Comparison of ENCODE assay signal across 13 cellular contexts in the genomic region with DNA sequence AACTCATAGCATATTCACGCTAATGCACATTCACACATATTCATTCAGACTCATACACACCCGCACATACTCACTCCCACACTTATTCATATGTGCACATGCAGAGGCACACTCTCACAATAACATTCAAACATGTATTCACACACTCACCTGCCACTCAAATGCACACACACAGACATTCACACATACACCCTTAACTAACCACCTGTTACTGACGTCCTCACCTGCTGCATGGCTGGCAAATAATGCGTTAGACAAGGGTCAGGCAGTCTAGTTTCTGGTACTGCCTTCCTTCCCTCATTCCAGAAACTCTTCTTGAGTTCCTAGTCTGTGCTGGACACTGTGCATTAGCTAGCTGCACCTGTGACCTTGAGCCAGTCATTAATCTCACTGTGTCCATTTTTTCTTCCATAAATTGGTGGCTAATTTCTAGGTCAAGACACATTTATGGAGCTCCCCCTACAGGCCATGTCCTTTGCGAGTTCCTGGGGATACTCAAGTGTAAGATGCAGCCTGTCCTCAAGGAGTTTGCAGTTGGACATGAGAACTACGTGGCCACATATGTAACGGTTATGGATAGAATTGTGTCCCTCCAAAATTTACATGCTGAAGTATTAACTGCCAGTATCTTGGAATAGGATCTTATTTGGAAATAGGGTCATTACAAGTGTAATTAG. TPM values are rescaled to one million over a fixed set of nuclear protein-coding genes. Genes with fewer than 3 reads are reported as not detected.
A peak's percentile ranks its signal among the peaks of the same experiment; 100 is the strongest.
DNase-seq lines count a peak whose midpoint lies in the region; ATAC-seq, FAIRE-seq and TF ChIP-seq lines count a peak whose summit lies in the region.
"Had no signal": no experiment of that assay in that cellular context is flagged by ENCODE, and none has a peak within 500 bp of the region (broad histone marks: within the 10 kb centered on the region; RNA-seq: fewer than 3 reads in every experiment).

No MANE protein-coding gene starts in this region.

- H3K9me3 Mint-ChIP-seq in Caco-2 (ENCODE audit: unreplicated experiment), result no peaks in the 10 kb centered on the region
- H3K9me3 Mint-ChIP-seq: T-helper 2 cell treated with Interferon-gamma antibody and Interleukin-4, amounts not matched to agents 5 μg/mL and 100 μg/mL, for 36 hours had no signal

- POLR2A ChIA-PET in PC-9 (lab: Charles Lee; ENCODE audit: unreplicated experiment) (no interaction called here), Caco-2 (lab: Charles Lee) (interaction anchor here (0.6 kb wide), 1 partner anchor 90 kb away, joined by 3 read pairs; no protein-coding TSS in a partner anchor)

- no peak overlapping the region for H3K9ac ChIP-seq in keratinocyte (ENCODE audit: control insufficient read depth, extremely low read depth, insufficient read depth, low read length)

- H3F3A ChIP-seq in PC-9 (ENCODE audit: insufficient read depth, low read depth), result no peaks in the 10 kb centered on the region

- intact Hi-C loops in PC-9 (cut with micrococcal nuclease; ENCODE audit: unreplicated experiment) (no loop called here), Caco-2 (cut with micrococcal nuclease; ENCODE audit: unreplicated experiment) (no loop called here)

- H3K36me3 Mint-ChIP-seq in Caco-2 (ENCODE audit: insufficient read depth, unreplicated experiment), result no peaks in the 10 kb centered on the region

- TF ChIP-seq CTCF in PC-9 (conservative IDR thresholded peaks at IDR 0.05) (peak; percentile 46; the same call in 1 of the 2 replicates), keratinocyte (optimal IDR thresholded peaks at IDR 0.05 in 1 of 3, IDR thresholded peaks at IDR 0.05 in 1 of 3, conservative IDR thresholded peaks at IDR 0.05 in 1 of 3; ENCODE audit: extremely low read depth in 1 of 3, insufficient read depth in 2 of 3, low read length in 3 of 3) (peak in 2 of 3 experiments; percentile 12), Caco-2 (IDR thresholded peaks at IDR 0.05; ENCODE audit: insufficient read depth in 1 of 2, low read depth in 1 of 2, low read length in 1 of 2, severe bottlenecking in 1 of 2, unreplicated experiment in 1 of 2) (peak in 1 of 2 experiments; percentile 18)

- H3K4me1 Mint-ChIP-seq in Caco-2 (ENCODE audit: low read depth, unreplicated experiment), result no peaks in the 10 kb centered on the region

- no peaks in the 10 kb centered on the region for H3K79me2 ChIP-seq in PC-9 (ENCODE audit: low read depth)
- H3K79me2 ChIP-seq in keratinocyte (ENCODE audit: control insufficient read depth, insufficient read depth, low read length), result no peaks in the 10 kb centered on the region

- H3K4me3 ChIP-seq in H7 (ENCODE audit: insufficient read depth, low read depth, low read length), result no peak overlapping the region
- H3K4me3 ChIP-seq in PC-9, result no peak overlapping the region
- H3K4me3 ChIP-seq in keratinocyte (ENCODE audit: control insufficient read depth in 2 of 3, extremely low read depth in 1 of 3, insufficient read depth in 2 of 3, low read depth in 1 of 3, low read length in 3 of 3), result no peak overlapping the region
- no peak overlapping the region for H3K4me3 ChIP-seq in Caco-2 (ENCODE audit: low read depth, low read length)
- H3K4me3 ChIP-seq: HAP-1 had no signal

- H3K27ac ChIP-seq in PC-9 (no peak overlapping the region), keratinocyte (ENCODE audit: control insufficient read depth, insufficient read depth, low read length) (no peak overlapping the region)

- no peaks in the 10 kb centered on the region for H4K20me1 ChIP-seq in PC-9 (ENCODE audit: insufficient read depth)
- H4K20me1 ChIP-seq in keratinocyte (ENCODE audit: control insufficient read depth, extremely low read depth, insufficient read depth, low read length), result no peaks in the 10 kb centered on the region

- H3K4me2 ChIP-seq in PC-9 (no peak overlapping the region), keratinocyte (ENCODE audit: control insufficient read depth, extremely low read depth, insufficient read depth, low read depth, low read length) (no peak overlapping the region)

- no peaks in the 10 kb centered on the region for H3K9me2 ChIP-seq in PC-9 (ENCODE audit: insufficient read depth)

- H2AFZ ChIP-seq in PC-9 (no peak overlapping the region), keratinocyte (ENCODE audit: control insufficient read depth, low read length) (no peak overlapping the region)

- H3K4me1 ChIP-seq in PC-9 (replicated peaks; ENCODE audit: insufficient read depth), result no peaks in the 10 kb centered on the region
- no peaks in the 10 kb centered on the region for H3K4me1 ChIP-seq in keratinocyte (ENCODE audit: control insufficient read depth, extremely low read depth, insufficient read depth, low read length)
- no peaks in the 10 kb centered on the region for H3K4me1 ChIP-seq in Caco-2
- H3K4me1 ChIP-seq: HAP-1 had no signal

- no peaks in the 10 kb centered on the region for H3K9me1 ChIP-seq in keratinocyte (ENCODE audit: control insufficient read depth, extremely low read depth, insufficient read depth, low read length)

- no peak for FAIRE-seq in keratinocyte (lab: Jason Lieb, UNC)

- no peaks in the 10 kb centered on the region for H3K27me3 ChIP-seq in H7 (ENCODE audit: control insufficient read depth, insufficient read depth, low read length)
- H3K27me3 ChIP-seq in PC-9 (ENCODE audit: insufficient read depth, low read depth), result peaks cover 31% of the 10 kb centered on the region
- H3K27me3 ChIP-seq in keratinocyte (ENCODE audit: control insufficient read depth, extremely low read depth, insufficient read depth, low read length), result no peaks in the 10 kb centered on the region
- H3K27me3 ChIP-seq in Caco-2 (replicated peaks; ENCODE audit: control insufficient read depth, insufficient read depth, low read length), result no peaks in the 10 kb centered on the region

- H3K36me3 ChIP-seq in H7 (replicated peaks; ENCODE audit: control insufficient read depth, insufficient read depth, low read length), result no peaks in the 10 kb centered on the region
- H3K36me3 ChIP-seq in PC-9 (ENCODE audit: low read depth), result no peaks in the 10 kb centered on the region
- no peaks in the 10 kb centered on the region for H3K36me3 ChIP-seq in keratinocyte (ENCODE audit: control insufficient read depth in 2 of 2, extremely low read depth in 1 of 2, insufficient read depth in 2 of 2, low read length in 2 of 2)
- H3K36me3 ChIP-seq in Caco-2 (ENCODE audit: control insufficient read depth, insufficient read depth, low read length), result no peaks in the 10 kb centered on the region
- H3K36me3 ChIP-seq: HAP-1 had no signal

- ATAC-seq in GM18868 (IDR thresholded peaks at IDR 0.05; ENCODE audit: unreplicated experiment), result no peak

- peaks cover 2% of the 10 kb centered on the region for H3K27me3 Mint-ChIP-seq in Caco-2 (ENCODE audit: insufficient read depth, unreplicated experiment)

- CTCF ChIA-PET in PC-9 (lab: Charles Lee), result no interaction called here
- CTCF ChIA-PET in Caco-2 (lab: Charles Lee), result no interaction called here

- BruUV-seq in PC-9 (replicated peaks; lab: Mats Ljungman, UMichigan), result no TSS peak
- no TSS peak for BruUV-seq in Caco-2 (replicated peaks; lab: Mats Ljungman, UMichigan)

- H3K9me3 ChIP-seq in PC-9 (ENCODE audit: insufficient read depth, low read depth) (no peaks in the 10 kb centered on the region), keratinocyte (ENCODE audit: control insufficient read depth, low read depth, low read length) (no peaks in the 10 kb centered on the region), Caco-2 (no peaks in the 10 kb centered on the region)
- H3K9me3 ChIP-seq: HAP-1 had no signal

- dilution Hi-C loops in keratinocyte (cut with MboI; ENCODE audit: extremely low pct_ligation_motif_present, low sequenced_read_pairs), result no loop called here

- DNase-seq in NCI-H510A treated with DMSO at 0.1 percent for 48 hours (lab: John Stamatoyannopoulos, UW), result peak; percentile 1
- no peak for DNase-seq in NCI-H510A (lab: John Stamatoyannopoulos, UW)
- peak; percentile 36 for DNase-seq in H7
- no peak for DNase-seq in PC-9
- no peak for DNase-seq in keratinocyte (ENCODE audit: low read depth, low spot score)
- no peak for DNase-seq in Caco-2
- no peak for DNase-seq in NCI-H2227 (lab: John Stamatoyannopoulos, UW; ENCODE audit: unreplicated experiment)
- DNase-seq: head of caudate nucleus, mesenchymal stem cell, NCI-H526 treated with DMSO at 0.1 percent for 48 hours had no signal

- H3K4me3 Mint-ChIP-seq in Caco-2 (ENCODE audit: unreplicated experiment), result no peak overlapping the region
- H3K4me3 Mint-ChIP-seq: T-helper 2 cell treated with Interferon-gamma antibody and Interleukin-4, amounts not matched to agents 5 μg/mL and 100 μg/mL, for 36 hours had no signal

- H3K27ac Mint-ChIP-seq in Caco-2 (ENCODE audit: unreplicated experiment), result no peak overlapping the region
- H3K27ac Mint-ChIP-seq: T-helper 2 cell treated with Interferon-gamma antibody and Interleukin-4, amounts not matched to agents 5 μg/mL and 100 μg/mL, for 36 hours had no signal

RNA-seq across cellular contexts. Expression of a gene that starts 34.5 kb away (rescaled TPM):
- total RNA-seq in H7 (2014; rRNA removed; shearing (Covaris generic)), result 0.83 and 1.1 TPM in 2 replicates
- total RNA-seq in PC-9 (2021) (not detected in 2 replicates), Caco-2 (2022) (not detected in 2 replicates)
- not detected in 3 replicates for polyA plus RNA-seq in keratinocyte
- not detected for polyA plus RNA-seq in keratinocyte (2011; ENCODE audit: low read depth)
- polyA plus RNA-seq in keratinocyte (2011; cell fraction: cytosol; rRNA removed), result not detected in 2 replicates
- not detected in 2 replicates for polyA plus RNA-seq in keratinocyte (2011; cell fraction: nucleus; rRNA removed)
- not detected in 2 replicates for polyA plus RNA-seq in keratinocyte (2012; ENCODE audit: low replicate concordance)
- not detected in 3 replicates for polyA minus RNA-seq in keratinocyte
- not detected for polyA minus RNA-seq in keratinocyte (2011; cell fraction: cytosol; rRNA and poly(A)+ RNA removed)
- not detected in 2 replicates for polyA minus RNA-seq in keratinocyte (2011; cell fraction: nucleus; rRNA and poly(A)+ RNA removed)

Comparison
In these comparisons a context has a peak if more than half of its experiments do, and no peak if none do; other contexts are left out.
1. DNase-seq: peak in NCI-H510A treated with DMSO at 0.1 percent for 48 hours (single experiment) and H7 (single experiment); none in NCI-H510A (single experiment), PC-9 (0 of 2), keratinocyte (single experiment), Caco-2 (0 of 2) and NCI-H2227 (single experiment).